In the genomic region with DNA sequence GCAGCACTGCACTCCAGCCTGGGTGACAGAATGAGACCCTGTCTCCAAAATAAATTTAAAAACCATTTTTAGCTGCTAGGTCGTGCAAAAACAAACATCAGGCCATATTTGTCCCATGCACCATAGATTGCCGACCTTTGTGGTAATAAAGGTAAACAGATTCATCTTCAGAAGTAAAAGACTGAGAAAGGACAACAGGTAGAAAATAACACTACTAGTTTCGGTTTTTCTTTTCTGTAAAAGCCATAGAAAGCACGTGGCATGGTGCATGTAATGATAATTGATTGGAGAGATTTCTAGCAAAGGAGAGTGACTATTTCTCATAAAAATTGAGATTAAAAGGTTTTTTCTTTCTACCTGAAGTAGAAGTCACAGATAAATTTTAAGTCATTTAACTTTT, we compare ENCODE assay signal across 25 cellular contexts.
"Had no signal": no experiment of that assay in that cellular context is flagged by ENCODE, and none has a peak within 500 bp of the region (broad histone marks: within the 10 kb centered on the region; RNA-seq: fewer than 3 reads in every experiment).

No MANE protein-coding gene starts in this region.

- H3K79me2 ChIP-seq: hepatocyte had no signal

- H2AFZ ChIP-seq: hepatocyte had no signal

- H3K9me3 ChIP-seq: mucosa of descending colon, neutrophil, pancreas, right lobe of liver, thoracic aorta, upper lobe of left lung had no signal

- H3K4me3 ChIP-seq: dorsolateral prefrontal cortex, gastroesophageal sphincter, heart left ventricle, hepatocyte, lung, mucosa of descending colon, pancreas, right lobe of liver, thoracic aorta, tibial nerve, upper lobe of left lung had no signal

- ATAC-seq: esophagus mucosa; foreskin keratinocyte; gastroesophageal sphincter; heart left ventricle; left lobe of liver; mucosa of descending colon; natural killer cell treated with Interleukin-12 subunit alpha and Interleukin-12 subunit beta and Interleukin-15 and Interleukin-18, amount 100 ng/mL, for 72 hours; pancreas; right lobe of liver; stimulated activated naive B cell treated with anti-CD40 and anti-IgM and Interleukin-4, amounts not matched to agents 10 μg/mL and 1 μg/mL and 100 μg/mL, for 72 hours had no signal

- H3K36me3 ChIP-seq: heart left ventricle, neutrophil, pancreas, right lobe of liver, thoracic aorta, tibial nerve, upper lobe of left lung had no signal

- DNase-seq: dorsolateral prefrontal cortex; effector CD4-positive, alpha-beta T cell; endodermal cell; foreskin keratinocyte; heart left ventricle; kidney; mucosa of descending colon; naive B cell; pancreas; right lobe of liver; small intestine; stimulated activated CD4-positive, alpha-beta T cell treated with anti-CD3 and anti-CD28 coated beads, Interleukin-15, amount 100 ng/mL, for 24 hours; stimulated activated CD4-positive, alpha-beta T cell treated with anti-CD3 and anti-CD28 coated beads, Interleukin-2, amount 100 ng/mL, for 48 hours; stimulated activated naive B cell treated with anti-CD40 and anti-IgM and Interleukin-4, amounts not matched to agents 10 μg/mL and 1 μg/mL and 100 μg/mL, for 72 hours; upper lobe of left lung had no signal

- H3K27me3 ChIP-seq: gastroesophageal sphincter, heart left ventricle, hepatocyte, neutrophil, pancreas, right lobe of liver, tibial nerve, upper lobe of left lung had no signal

- H3K4me1 ChIP-seq: foreskin keratinocyte, gastroesophageal sphincter, heart left ventricle, pancreas, tibial nerve, upper lobe of left lung had no signal

- H3K4me2 ChIP-seq: hepatocyte had no signal

- H3K27ac ChIP-seq: dorsolateral prefrontal cortex, epithelial cell of prostate, foreskin keratinocyte, gastroesophageal sphincter, heart left ventricle, hepatocyte, neutrophil, pancreas, right lobe of liver, thoracic aorta, tibial nerve, upper lobe of left lung had no signal
